Comparison of ENCODE assay signal across 12 cellular contexts in the genomic region with DNA sequence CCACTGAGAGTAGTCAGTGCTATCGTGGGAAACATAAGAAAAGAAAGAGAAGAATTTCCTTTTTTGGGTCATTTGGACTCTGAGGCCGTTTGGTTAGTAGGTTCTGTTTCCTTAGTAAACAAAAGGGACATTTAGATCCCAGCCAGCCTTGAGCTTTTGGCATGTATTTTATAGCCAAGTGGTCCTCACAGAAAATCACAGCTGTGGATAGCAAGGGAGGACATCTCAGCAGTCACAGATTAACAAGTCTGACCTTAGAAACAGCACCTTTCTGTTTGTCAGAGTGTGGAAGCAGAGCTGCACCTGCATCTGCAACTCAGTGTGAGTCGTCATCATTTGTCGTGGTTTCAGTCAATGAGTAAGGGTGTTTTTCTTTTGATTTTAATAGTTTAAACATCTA. TPM values are rescaled to one million over a fixed set of nuclear protein-coding genes. Genes with fewer than 3 reads are reported as not detected.
DNase-seq lines count a peak whose midpoint lies in the region; ATAC-seq and TF ChIP-seq lines count a peak whose summit lies in the region.
"Had no signal": no experiment of that assay in that cellular context is flagged by ENCODE, and none has a peak within 500 bp of the region (broad histone marks: within the 10 kb centered on the region; RNA-seq: fewer than 3 reads in every experiment).

No MANE protein-coding gene starts in this region.

- peaks cover 5% of the 10 kb centered on the region for H3K36me3 ChIP-seq in colonic mucosa

- no peak overlapping the region for H3K9ac ChIP-seq in colonic mucosa (ENCODE audit: low read depth in 2 of 2, low read length in 2 of 2)

- H3K9me3 ChIP-seq in colonic mucosa: no peaks in the 10 kb centered on the region
- H3K9me3 ChIP-seq: lower lobe of right lung, sigmoid colon had no signal

- intact Hi-C loops in activated CD4-positive, alpha-beta T cell treated with anti-CD3 and anti-CD28 coated beads, Interleukin-2, amount 10 ng/mL, durations not matched to agents 24 days and 14 days (cut with micrococcal nuclease): loop anchor here (2.0 kb wide), 1 partner anchor 40 kb away; the partner anchor contains the start of gene FAM120B
- intact Hi-C loops in colonic mucosa (cut with DNase I): no loop called here

- peaks cover 33% of the 10 kb centered on the region for H3K4me1 Mint-ChIP-seq in activated CD4-positive, alpha-beta T cell treated with anti-CD3 and anti-CD28 coated beads, Interleukin-2, amount 10 ng/mL, durations not matched to agents 24 days and 14 days
- H3K4me1 Mint-ChIP-seq in natural killer cell treated with Interleukin-12 subunit alpha and Interleukin-12 subunit beta and Interleukin-15 and Interleukin-18, amount 100 ng/mL, for 72 hours (ENCODE audit: low read depth in 2 of 2): peaks cover 31 to 36% of the 10 kb centered on the region in 2 donors

- no peak for TF ChIP-seq CTCF in colonic mucosa (IDR thresholded peaks at IDR 0.05)

- ATAC-seq in GM21786 (IDR thresholded peaks at IDR 0.05; ENCODE audit: unreplicated experiment) (peak; percentile 76), HG03520 (IDR thresholded peaks at IDR 0.05; ENCODE audit: unreplicated experiment) (peak; percentile 62)
- peak in 1 of 2 donors; percentile 53 for ATAC-seq in natural killer cell treated with Interleukin-12 subunit alpha and Interleukin-12 subunit beta and Interleukin-15 and Interleukin-18, amount 100 ng/mL, for 72 hours
- ATAC-seq: lower lobe of right lung had no signal

- no peak overlapping the region for H3K4me3 ChIP-seq in colonic mucosa
- H3K4me3 ChIP-seq: lower lobe of right lung, sigmoid colon had no signal

- no peak for DNase-seq in activated CD4-positive, alpha-beta T cell treated with anti-CD3 and anti-CD28 coated beads, Interleukin-2, amount 10 ng/mL, durations not matched to agents 24 days and 14 days
- DNase-seq in activated CD4-positive, alpha-beta T cell treated with anti-CD3 and anti-CD28 coated beads, Interleukin-2, amount 50 U/mL, for 4 hours: no peak
- DNase-seq in natural killer cell treated with Interleukin-12 subunit alpha and Interleukin-12 subunit beta and Interleukin-15 and Interleukin-18, amount 100 ng/mL, for 72 hours (ENCODE audit: low spot score): no peak
- no peak for DNase-seq in colonic mucosa
- no peak for DNase-seq in cerebellar cortex (ENCODE audit: low spot score)
- DNase-seq in SKM-1 treated with dmso at 0.1 percent for 144 hours (lab: John Stamatoyannopoulos, UW; ENCODE audit: unreplicated experiment): no peak
- DNase-seq: lower lobe of right lung, NCI-H1092, sigmoid colon had no signal

- peak overlapping the region; percentile 54 for H3K27ac Mint-ChIP-seq in activated CD4-positive, alpha-beta T cell treated with anti-CD3 and anti-CD28 coated beads, Interleukin-2, amount 10 ng/mL, durations not matched to agents 24 days and 14 days
- H3K27ac Mint-ChIP-seq in natural killer cell treated with Interleukin-12 subunit alpha and Interleukin-12 subunit beta and Interleukin-15 and Interleukin-18, amount 100 ng/mL, for 72 hours: peak overlapping the region in 1 of 2 donors; percentile 14

- H3K27me3 Mint-ChIP-seq in activated CD4-positive, alpha-beta T cell treated with anti-CD3 and anti-CD28 coated beads, Interleukin-2, amount 10 ng/mL, durations not matched to agents 24 days and 14 days: no peaks in the 10 kb centered on the region
- no peaks in the 10 kb centered on the region for H3K27me3 Mint-ChIP-seq in natural killer cell treated with Interleukin-12 subunit alpha and Interleukin-12 subunit beta and Interleukin-15 and Interleukin-18, amount 100 ng/mL, for 72 hours

- peaks cover 56% of the 10 kb centered on the region for H3K36me3 Mint-ChIP-seq in activated CD4-positive, alpha-beta T cell treated with anti-CD3 and anti-CD28 coated beads, Interleukin-2, amount 10 ng/mL, durations not matched to agents 24 days and 14 days (ENCODE audit: low read depth)
- H3K36me3 Mint-ChIP-seq in natural killer cell treated with Interleukin-12 subunit alpha and Interleukin-12 subunit beta and Interleukin-15 and Interleukin-18, amount 100 ng/mL, for 72 hours: peaks cover 36% of the 10 kb centered on the region

- peaks cover 17% of the 10 kb centered on the region for H3K9me3 Mint-ChIP-seq in activated CD4-positive, alpha-beta T cell treated with anti-CD3 and anti-CD28 coated beads, Interleukin-2, amount 10 ng/mL, durations not matched to agents 24 days and 14 days
- peaks cover 5% of the 10 kb centered on the region for H3K9me3 Mint-ChIP-seq in natural killer cell treated with Interleukin-12 subunit alpha and Interleukin-12 subunit beta and Interleukin-15 and Interleukin-18, amount 100 ng/mL, for 72 hours

- peak overlapping the region; percentile 48 for H3K4me3 Mint-ChIP-seq in activated CD4-positive, alpha-beta T cell treated with anti-CD3 and anti-CD28 coated beads, Interleukin-2, amount 10 ng/mL, durations not matched to agents 24 days and 14 days
- peak overlapping the region; percentile 31 for H3K4me3 Mint-ChIP-seq in natural killer cell treated with Interleukin-12 subunit alpha and Interleukin-12 subunit beta and Interleukin-15 and Interleukin-18, amount 100 ng/mL, for 72 hours

- H3K27ac ChIP-seq in colonic mucosa: no peak overlapping the region
- H3K27ac ChIP-seq: lower lobe of right lung, sigmoid colon had no signal

- H3K4me1 ChIP-seq in colonic mucosa: no peaks in the 10 kb centered on the region

- no peaks in the 10 kb centered on the region for H3K27me3 ChIP-seq in colonic mucosa
- H3K27me3 ChIP-seq: sigmoid colon had no signal

RNA-seq across cellular contexts. Expression of gene FAM120B, which starts 40.5 kb away (rescaled TPM):
- total RNA-seq in activated CD4-positive, alpha-beta T cell treated with anti-CD3 and anti-CD28 coated beads, Interleukin-2, amount 10 ng/mL, durations not matched to agents 24 days and 14 days: 18.7 and 19.3 TPM in 2 replicates
- 10 to 100 TPM; 19.9 to 28.0 TPM for total RNA-seq in natural killer cell treated with Interleukin-12 subunit alpha and Interleukin-12 subunit beta and Interleukin-15 and Interleukin-18, amount 100 ng/mL, for 72 hours
- 10 to 100 TPM; 25.1 to 28.5 TPM for total RNA-seq in colonic mucosa

RNA-seq across cellular contexts. Expression of gene DLL1, which starts 56.2 kb away (rescaled TPM):
- 0.17 TPM in 1 of 2 replicates, not detected in the other for total RNA-seq in activated CD4-positive, alpha-beta T cell treated with anti-CD3 and anti-CD28 coated beads, Interleukin-2, amount 10 ng/mL, durations not matched to agents 24 days and 14 days
- under 1 TPM; 0.12 to 0.61 TPM for total RNA-seq in natural killer cell treated with Interleukin-12 subunit alpha and Interleukin-12 subunit beta and Interleukin-15 and Interleukin-18, amount 100 ng/mL, for 72 hours
- total RNA-seq in colonic mucosa: 10 to 100 TPM; 16.1 to 26.8 TPM
- total RNA-seq: OCI-LY7 had no signal

Comparison
In these comparisons a context has a peak if more than half of its experiments do, and no peak if none do; other contexts are left out.
1. RNA of gene DLL1, which starts 56.2 kb away (total RNA-seq): 16.1 to 26.8 TPM in colonic mucosa; 0.12 to 0.61 TPM in natural killer cell treated with Interleukin-12 subunit alpha and Interleukin-12 subunit beta and Interleukin-15 and Interleukin-18, amount 100 ng/mL, for 72 hours and 0.17 TPM in activated CD4-positive, alpha-beta T cell treated with anti-CD3 and anti-CD28 coated beads, Interleukin-2, amount 10 ng/mL, durations not matched to agents 24 days and 14 days; every median in the first group is over 10 times any median in the second.